Comparison of ENCODE assay signal across 1 cellular context in the genomic region with DNA sequence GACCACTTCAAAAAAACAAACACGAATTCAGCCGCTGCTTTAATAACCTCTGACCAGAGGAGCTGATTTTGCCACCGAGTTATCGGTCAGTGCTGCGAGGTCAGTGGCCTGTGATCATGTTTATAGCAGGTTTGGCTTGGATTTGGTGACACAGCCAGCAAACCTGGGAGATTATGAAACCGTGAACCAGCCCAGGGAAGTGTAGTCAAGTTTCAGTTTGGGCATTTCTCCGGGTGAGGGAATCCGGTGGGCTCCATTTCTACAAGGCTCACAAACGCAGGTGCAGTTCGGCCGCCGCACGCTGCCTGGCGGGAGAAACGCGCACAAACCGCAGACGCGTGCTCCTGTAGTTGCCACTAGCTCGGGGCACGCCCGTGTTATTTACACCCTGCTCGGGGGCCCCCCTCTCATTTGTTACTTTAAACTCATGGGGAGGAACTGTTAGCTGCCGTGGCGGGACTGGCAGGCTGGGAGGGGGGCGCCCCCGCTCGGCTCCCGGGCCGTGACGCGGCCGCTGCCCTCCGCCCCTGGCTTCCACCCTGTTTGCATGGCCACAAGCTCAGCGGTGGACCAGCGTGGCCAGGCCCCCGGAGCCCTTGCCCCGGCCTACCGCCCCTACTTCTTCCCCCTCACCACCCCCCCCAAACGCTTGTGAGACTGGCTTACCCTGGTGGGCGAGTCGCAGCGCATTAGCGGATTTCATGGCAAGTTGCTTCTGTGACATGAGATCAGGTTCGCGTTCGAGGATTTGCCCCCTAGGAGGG.
TF ChIP-seq lines count a peak whose summit lies in the region.

No MANE protein-coding gene starts in this region.

TF ChIP-seq in H1, 55 proteins besides CTCF, POLR2A, EP300 and RAD21 (continued from another document):
- no peak for TF ChIP-seq CEBPB (IDR thresholded peaks at IDR 0.05; ENCODE audit: low read depth, low read length)
- TF ChIP-seq PHF8 (conservative IDR thresholded peaks at IDR 0.05; ENCODE audit: low read depth, low read length), result no peak
- no peak for TF ChIP-seq BCL11A (IDR thresholded peaks at IDR 0.05; ENCODE audit: low read depth in 2 of 2, low read length in 2 of 2)
- no peak for TF ChIP-seq FOSL1 (IDR thresholded peaks at IDR 0.05; ENCODE audit: insufficient read depth, low read depth, low read length)
- TF ChIP-seq SIX5 (IDR thresholded peaks at IDR 0.05; ENCODE audit: low read depth, low read length), result no peak
- no peak for TF ChIP-seq CBX5 (IDR thresholded peaks at IDR 0.05; ENCODE audit: low read depth, low read length)
- TF ChIP-seq CHD1 (IDR thresholded peaks at IDR 0.05; ENCODE audit: low read depth, low read length), result no peak
- TF ChIP-seq HDAC2 (IDR thresholded peaks at IDR 0.05; ENCODE audit: borderline replicate concordance in 1 of 2, low read depth in 2 of 2, low read length in 2 of 2), result no peak
- no peak for TF ChIP-seq TEAD4 (IDR thresholded peaks at IDR 0.05; ENCODE audit: low read depth, low read length)
- TF ChIP-seq ZNF274 (IDR thresholded peaks at IDR 0.05; ENCODE audit: borderline replicate concordance, extremely low read depth, low read length), result no peak
- no peak for TF ChIP-seq SP4 (IDR thresholded peaks at IDR 0.05; ENCODE audit: low read length)
- no peak for TF ChIP-seq SRF (IDR thresholded peaks at IDR 0.05; ENCODE audit: low read depth, low read length)
- no peak for TF ChIP-seq POU5F1 (IDR thresholded peaks at IDR 0.05; ENCODE audit: low read depth, low read length)
- TF ChIP-seq RNF2 (IDR thresholded peaks at IDR 0.05; ENCODE audit: borderline replicate concordance, low read depth, low read length, missing control alignments, poor library complexity, severe bottlenecking), result peak; percentile 74
- TF ChIP-seq RFX5 (IDR thresholded peaks at IDR 0.05; ENCODE audit: borderline replicate concordance, low read depth, low read length), result no peak
- no peak for TF ChIP-seq CTBP2 (IDR thresholded peaks at IDR 0.05; ENCODE audit: borderline replicate concordance, insufficient read depth, insufficient read length, low read length)
- TF ChIP-seq RBBP5 (IDR thresholded peaks at IDR 0.05; ENCODE audit: borderline replicate concordance, low read depth, low read length), result no peak; the same call in 1 of the 2 replicates
- peak; percentile 10; the same call in 1 of the 2 replicates for TF ChIP-seq CBX8 (IDR thresholded peaks at IDR 0.05; ENCODE audit: borderline replicate concordance, low read depth, low read length)
- TF ChIP-seq TAF7 (optimal IDR thresholded peaks at IDR 0.05; ENCODE audit: borderline replicate concordance, low read depth, low read length), result no peak
- TF ChIP-seq, protein P1, sequence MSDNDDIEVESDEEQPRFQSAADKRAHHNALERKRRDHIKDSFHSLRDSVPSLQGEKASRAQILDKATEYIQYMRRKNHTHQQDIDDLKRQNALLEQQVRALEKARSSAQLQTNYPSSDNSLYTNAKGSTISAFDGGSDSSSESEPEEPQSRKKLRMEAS (IDR thresholded peaks at IDR 0.05), result peak; percentile 69
- TF ChIP-seq, protein P2, sequence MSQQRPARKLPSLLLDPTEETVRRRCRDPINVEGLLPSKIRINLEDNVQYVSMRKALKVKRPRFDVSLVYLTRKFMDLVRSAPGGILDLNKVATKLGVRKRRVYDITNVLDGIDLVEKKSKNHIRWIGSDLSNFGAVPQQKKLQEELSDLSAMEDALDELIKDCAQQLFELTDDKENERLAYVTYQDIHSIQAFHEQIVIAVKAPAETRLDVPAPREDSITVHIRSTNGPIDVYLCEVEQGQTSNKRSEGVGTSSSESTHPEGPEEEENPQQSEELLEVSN (IDR thresholded peaks at IDR 0.05), result peak; percentile 85
- TF ChIP-seq EZH2 (IDR thresholded peaks at IDR 0.05; ENCODE audit: low read depth, low read length, severe bottlenecking), result peak; percentile 69
- TF ChIP-seq TCF12 (IDR thresholded peaks at IDR 0.05; ENCODE audit: low read depth, low read length), result no peak; the same call in 1 of the 2 replicates
- TF ChIP-seq TBP (IDR thresholded peaks at IDR 0.05; ENCODE audit: low read depth, low read length), result no peak
- TF ChIP-seq SUZ12 (IDR thresholded peaks at IDR 0.05; ENCODE audit: low read length), result peak; percentile 85
- TF ChIP-seq SIRT6 (IDR thresholded peaks at IDR 0.05; ENCODE audit: low read length), result no peak
- no peak for TF ChIP-seq TAF1 (IDR thresholded peaks at IDR 0.05; ENCODE audit: low read depth, low read length)
- no peak for TF ChIP-seq CREB1 (IDR thresholded peaks at IDR 0.05)
